22 cellular contexts compared by ENCODE assay signal in the genomic region with DNA sequence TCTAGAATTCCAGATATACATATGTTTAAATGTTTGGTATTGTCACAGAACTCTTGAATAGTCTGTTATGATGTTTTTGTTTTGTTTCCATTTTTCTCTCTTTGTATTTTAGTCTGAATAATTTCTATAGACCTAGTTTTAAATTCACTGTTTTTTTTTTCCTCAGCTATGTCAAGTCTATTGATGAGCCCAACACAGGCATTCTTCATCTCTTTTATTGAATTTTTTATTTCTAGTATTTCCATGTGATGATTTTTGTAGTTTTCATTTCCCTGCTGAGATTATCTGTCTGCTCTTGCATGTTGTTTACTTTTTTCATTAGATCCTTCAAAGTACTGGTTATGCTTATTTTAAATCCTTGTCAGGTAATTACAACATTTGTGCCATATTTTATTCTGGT.
"Had no signal": no experiment of that assay in that cellular context is flagged by ENCODE, and none has a peak within 500 bp of the region (broad histone marks: within the 10 kb centered on the region; RNA-seq: fewer than 3 reads in every experiment).

No MANE protein-coding gene starts in this region.

- H3K27me3 ChIP-seq: left lung had no signal

- H3K27ac ChIP-seq: left lung, left ventricle myocardium inferior, lower lobe of right lung had no signal

- H3K9me3 ChIP-seq: mucosa of descending colon had no signal

- H3K4me3 ChIP-seq: left lung, left ventricle myocardium inferior, lower lobe of right lung, lung, mucosa of descending colon had no signal

- DNase-seq: hippocampal formation; hypothalamus; immature natural killer cell; islet precursor cell; kidney; kidney glomerular epithelial cell; left cardiac atrium; left colon; left lung; left ventricle myocardium inferior; left ventricle myocardium superior; lower lobe of right lung; mammary epithelial cell; mesenchymal stem cell; mesendoderm; midbrain; mucosa of descending colon; naive B cell; naive thymus-derived CD4-positive, alpha-beta T cell; naive thymus-derived CD8-positive, alpha-beta T cell had no signal

- H3K4me1 ChIP-seq: left lung, left ventricle myocardium inferior, lower lobe of right lung had no signal

- ATAC-seq: left cardiac atrium; left colon; left lobe of liver; left lung; left ventricle myocardium superior; lower lobe of right lung; mucosa of descending colon; naive thymus-derived CD4-positive, alpha-beta T cell; naive thymus-derived CD8-positive, alpha-beta T cell had no signal

- H3K36me3 ChIP-seq: left lung, left ventricle myocardium inferior, lower lobe of right lung had no signal
